In the genomic region with DNA sequence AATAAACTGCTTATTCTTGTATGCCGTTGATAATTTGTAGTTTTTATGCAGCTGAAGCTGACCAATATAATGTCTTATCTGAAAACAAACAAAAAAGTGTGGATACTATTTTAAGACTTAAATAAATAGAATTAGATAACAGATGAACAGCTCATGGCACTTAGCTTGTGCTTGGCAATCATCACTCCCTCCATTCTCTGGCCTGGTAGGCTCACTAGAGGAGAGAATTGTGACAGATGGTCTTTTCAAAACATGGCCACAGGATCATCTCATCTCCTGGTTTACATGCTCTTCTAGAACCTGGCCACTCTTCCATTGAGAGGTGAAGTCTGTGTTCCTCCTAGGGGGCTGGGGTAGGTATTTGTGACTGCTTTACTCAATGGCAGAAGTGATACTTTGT, we compare ENCODE assay signal across 22 cellular contexts. TPM values are rescaled to one million over a fixed set of nuclear protein-coding genes. Genes with fewer than 3 reads are reported as not detected.
DNase-seq lines count a peak whose midpoint lies in the region; ATAC-seq and FAIRE-seq lines count a peak whose summit lies in the region.
"Had no signal": no experiment of that assay in that cellular context is flagged by ENCODE, and none has a peak within 500 bp of the region (broad histone marks: within the 10 kb centered on the region; RNA-seq: fewer than 3 reads in every experiment).

No MANE protein-coding gene starts in this region.

- DNase-seq in NCI-H446 treated with DMSO at 0.1 percent for 48 hours (lab: John Stamatoyannopoulos, UW) (peak; percentile 77), cerebellar cortex (ENCODE audit: low spot score) (peak; percentile 25), left cardiac atrium (no peak), small intestine (peak; percentile 3), left lobe of liver (ENCODE audit: low spot score) (no peak)
- no peak for DNase-seq in activated naive CD4-positive, alpha-beta T cell treated with anti-CD3 and anti-CD28 coated beads for 36 hours
- DNase-seq: ACHN; C1 segment of cervical spinal cord; CD8-positive, alpha-beta memory T cell; DMS79 treated with DMSO at 0.1 percent for 48 hours; NCI-H1417; NCI-H1930; NCI-H82; SIG-M5 had no signal

- H3K27ac Mint-ChIP-seq in activated naive CD4-positive, alpha-beta T cell treated with anti-CD3 and anti-CD28 coated beads for 36 hours, result no peak overlapping the region
- H3K27ac Mint-ChIP-seq: CD8-positive, alpha-beta memory T cell had no signal

- ATAC-seq in left cardiac atrium (peak; percentile 56 to 70), left lobe of liver (no peak), GM21526 (IDR thresholded peaks at IDR 0.05; ENCODE audit: low FRiP score, unreplicated experiment) (no peak)
- ATAC-seq: SK-N-SH treated with all-trans-retinoic acid at 6 μM for 48 hours had no signal

- H3K36me3 ChIP-seq in small intestine (ENCODE audit: control insufficient read depth in 2 of 2, insufficient read depth in 2 of 2, low read length in 2 of 2), result no peaks in the 10 kb centered on the region
- H3K36me3 ChIP-seq: HAP-1 had no signal

- FAIRE-seq in small intestine (lab: Jason Lieb, UNC), result no peak
- FAIRE-seq: G401.6 had no signal

- peaks cover 2% of the 10 kb centered on the region for H3K36me3 Mint-ChIP-seq in activated naive CD4-positive, alpha-beta T cell treated with anti-CD3 and anti-CD28 coated beads for 36 hours (ENCODE audit: low read depth)
- H3K36me3 Mint-ChIP-seq: CD8-positive, alpha-beta memory T cell had no signal

- no peaks in the 10 kb centered on the region for H3K27me3 ChIP-seq in small intestine (ENCODE audit: control insufficient read depth in 2 of 2, insufficient read depth in 2 of 2, low read length in 2 of 2)

- H3K27me3 Mint-ChIP-seq in activated naive CD4-positive, alpha-beta T cell treated with anti-CD3 and anti-CD28 coated beads for 36 hours (ENCODE audit: low read depth), result no peaks in the 10 kb centered on the region
- H3K27me3 Mint-ChIP-seq: CD8-positive, alpha-beta memory T cell had no signal

- H3K27ac ChIP-seq in small intestine (ENCODE audit: low read depth in 1 of 2, low read length in 1 of 2), result no peak overlapping the region
- H3K27ac ChIP-seq: HL-60, KMS-11 had no signal

- peaks cover 1% of the 10 kb centered on the region for H3K9me3 Mint-ChIP-seq in activated naive CD4-positive, alpha-beta T cell treated with anti-CD3 and anti-CD28 coated beads for 36 hours

- no peaks in the 10 kb centered on the region for H3K4me1 Mint-ChIP-seq in activated naive CD4-positive, alpha-beta T cell treated with anti-CD3 and anti-CD28 coated beads for 36 hours (ENCODE audit: low read depth)
- H3K4me1 Mint-ChIP-seq: CD8-positive, alpha-beta memory T cell had no signal

- no peak overlapping the region for H3K4me3 Mint-ChIP-seq in activated naive CD4-positive, alpha-beta T cell treated with anti-CD3 and anti-CD28 coated beads for 36 hours

- CTCF ChIA-PET in activated naive CD4-positive, alpha-beta T cell treated with anti-CD3 and anti-CD28 coated beads for 36 hours (lab: Charles Lee), result no interaction called here

- 11 to 41% (median 33%) methylated on average over 1 of the region's 1 CpG for WGBS in small intestine, 3 donors

- H3K9me3 ChIP-seq in small intestine (ENCODE audit: control insufficient read depth, low read depth), result no peaks in the 10 kb centered on the region
- H3K9me3 ChIP-seq: HAP-1 had no signal

- no peak overlapping the region for H3K4me3 ChIP-seq in small intestine (ENCODE audit: low read depth in 1 of 2, low read length in 2 of 2)
- H3K4me3 ChIP-seq: HAP-1 had no signal

- no peaks in the 10 kb centered on the region for H3K4me1 ChIP-seq in small intestine (ENCODE audit: control insufficient read depth in 2 of 2, insufficient read depth in 1 of 2, low read depth in 1 of 2, low read length in 1 of 2)
- H3K4me1 ChIP-seq: HAP-1 had no signal

- intact Hi-C loops in left cardiac atrium (cut with DNase I), result no loop called here
- intact Hi-C loops in activated naive CD4-positive, alpha-beta T cell treated with anti-CD3 and anti-CD28 coated beads for 36 hours (cut with micrococcal nuclease), result no loop called here

RNA-seq across cellular contexts. Expression of gene RBP1, which starts 58.4 kb away (rescaled TPM):
- total RNA-seq in left cardiac atrium (10 to 100 TPM; 25.6 to 44.4 TPM), left lobe of liver (29.8 TPM)
- polyA plus RNA-seq in small intestine, result 10 to 100 TPM; 28.9 to 53.4 (median 29.1) TPM
- not detected for total RNA-seq in activated naive CD4-positive, alpha-beta T cell treated with anti-CD3 and anti-CD28 coated beads for 36 hours
- total RNA-seq: CD8-positive, alpha-beta memory T cell; HT1080; NCI-H460 had no signal
- polyA plus RNA-seq: CD8-positive, alpha-beta memory T cell had no signal

Comparison
In these comparisons a context has a peak if more than half of its experiments do, and no peak if none do; other contexts are left out.
1. DNase-seq: peak in NCI-H446 treated with DMSO at 0.1 percent for 48 hours (single experiment), cerebellar cortex (single experiment) and small intestine (single experiment); none in left cardiac atrium (single experiment), left lobe of liver (single experiment) and activated naive CD4-positive, alpha-beta T cell treated with anti-CD3 and anti-CD28 coated beads for 36 hours (single experiment).
2. ATAC-seq: peak in left cardiac atrium (2 of 2); none in left lobe of liver (single experiment) and GM21526 (single experiment).
3. RNA of gene RBP1, which starts 58.4 kb away (total RNA-seq): 25.6 to 44.4 TPM in left cardiac atrium and 29.8 TPM in left lobe of liver (single experiment); not detected in activated naive CD4-positive, alpha-beta T cell treated with anti-CD3 and anti-CD28 coated beads for 36 hours; every median in the first group is over 10 times any median in the second.